Comparison of ENCODE assay signal across 9 cellular contexts in genomic region chr12:65313704-65314317, GRCh38. TPM values are rescaled to one million over a fixed set of nuclear protein-coding genes. Genes with fewer than 3 reads are reported as not detected.
DNase-seq lines count a peak whose midpoint lies in the region; ATAC-seq and TF ChIP-seq lines count a peak whose summit lies in the region.
"Had no signal": no experiment of that assay in that cellular context is flagged by ENCODE, and none has a peak within 500 bp of the region (broad histone marks: within the 10 kb centered on the region; RNA-seq: fewer than 3 reads in every experiment).

No MANE protein-coding gene starts in this region.

- H4K91ac ChIP-seq in H9 (ENCODE audit: insufficient read length, low read depth, low read length), result no peak overlapping the region

- H3K36me3 ChIP-seq in ACC112 (ENCODE audit: insufficient read depth, low read length) (0 out of 2 replicates have a peak, but pooled peaks cover 5% of the 10 kb centered on the region), RWPE2 (ENCODE audit: low read depth) (peaks cover 4% of the 10 kb centered on the region; the same call in 1 of the 2 replicates), hepatocyte (replicated peaks; ENCODE audit: insufficient read depth, low read depth) (no peaks in the 10 kb centered on the region)

- H3K9ac ChIP-seq in H9 (ENCODE audit: extremely low read depth, insufficient read length, low read length), result no peak overlapping the region

- ATAC-seq in RWPE2 (ENCODE audit: low read depth) (no peak), HG02588 (IDR thresholded peaks at IDR 0.05; ENCODE audit: unreplicated experiment) (no peak), GM21737 (IDR thresholded peaks at IDR 0.05; ENCODE audit: unreplicated experiment) (no peak), GM18867 (IDR thresholded peaks at IDR 0.05; ENCODE audit: unreplicated experiment) (no peak)
- ATAC-seq: activated CD4-positive, CD25-positive, alpha-beta regulatory T cell treated with anti-CD3 and anti-CD28 coated beads, Interleukin-2, amount 50 U/mL, for 24 hours had no signal

- H3T11ph ChIP-seq in H9 (ENCODE audit: low read length), result no peak overlapping the region

- no peaks in the 10 kb centered on the region for H3K9me3 ChIP-seq in H9 (ENCODE audit: control insufficient read depth, low read depth, low read length)
- H3K9me3 ChIP-seq in RWPE2 (ENCODE audit: severe bottlenecking), result no peaks in the 10 kb centered on the region
- H3K9me3 ChIP-seq in hepatocyte (ENCODE audit: low read depth), result no peaks in the 10 kb centered on the region

- H4K8ac ChIP-seq in H9 (replicated peaks; ENCODE audit: insufficient read length, low read depth, low read length), result no peak overlapping the region

- peaks cover 47% of the 10 kb centered on the region for H3K4me1 ChIP-seq in ACC112 (ENCODE audit: control insufficient read depth, insufficient read depth, low read length, unreplicated experiment)
- no peaks in the 10 kb centered on the region for H3K4me1 ChIP-seq in H9 (ENCODE audit: insufficient read depth, low read length)
- H3K4me1 ChIP-seq in RWPE2 (ENCODE audit: insufficient read depth, poor library complexity, severe bottlenecking), result peaks cover 16% of the 10 kb centered on the region
- peaks cover 1% of the 10 kb centered on the region for H3K4me1 ChIP-seq in hepatocyte (ENCODE audit: insufficient read depth)

- no peak overlapping the region for H3K14ac ChIP-seq in H9 (ENCODE audit: insufficient read depth, low read length)

- H2AK5ac ChIP-seq in H9 (ENCODE audit: insufficient read length, low read length), result no peak overlapping the region

- H3K4me2 ChIP-seq in H9 (ENCODE audit: insufficient read depth, insufficient read length, low read length), result no peak overlapping the region
- no peak overlapping the region for H3K4me2 ChIP-seq in hepatocyte

- no peaks in the 10 kb centered on the region for H3K79me1 ChIP-seq in H9 (ENCODE audit: insufficient read depth, low read depth, low read length, poor library complexity, severe bottlenecking)

- H2BK15ac ChIP-seq in H9 (ENCODE audit: low read depth, low read length), result no peak overlapping the region

- no peak overlapping the region for H3K27ac Mint-ChIP-seq in H9

- H4K5ac ChIP-seq in H9 (ENCODE audit: insufficient read length, low read depth, low read length), result no peak overlapping the region

- no peak overlapping the region for H3K4ac ChIP-seq in H9 (ENCODE audit: low read depth, low read length)

- H3K18ac ChIP-seq in H9 (ENCODE audit: insufficient read length, low read depth, low read length), result no peak overlapping the region

- H2AFZ ChIP-seq in ACC112 (ENCODE audit: low read length, unreplicated experiment) (peak overlapping the region; percentile 53), H9 (ENCODE audit: low read length) (no peak overlapping the region), hepatocyte (no peak overlapping the region)

- no peak overlapping the region for H3K23ac ChIP-seq in H9 (ENCODE audit: insufficient read length, low read depth, low read length)

- H3K9me2 ChIP-seq in hepatocyte (replicated peaks; ENCODE audit: insufficient read depth), result no peaks in the 10 kb centered on the region

- no CpG with 5 or more reads among the region's 2 CpGs for WGBS in H9 (ENCODE audit: extremely low coverage, insufficient read length, low lambda C conversion rate)
- WGBS in hepatocyte (ENCODE audit: low lambda C conversion rate, missing lambda C conversion rate), result 13% methylated on average over 2 of the region's 2 CpGs

- peak overlapping the region; percentile 41 for H3K4me3 ChIP-seq in ACC112 (ENCODE audit: low read depth, low read length)
- H3K4me3 ChIP-seq in RWPE2 (ENCODE audit: severe bottlenecking), result no peak overlapping the region
- H3K4me3 ChIP-seq in hepatocyte, result no peak overlapping the region

- H3K79me2 ChIP-seq in ACC112 (ENCODE audit: control insufficient read depth, insufficient read depth, low read length, unreplicated experiment) (peaks cover 23% of the 10 kb centered on the region), H9 (ENCODE audit: insufficient read depth, low read length) (no peaks in the 10 kb centered on the region), hepatocyte (no peaks in the 10 kb centered on the region)

- peak overlapping the region; percentile 48 for H3K27ac ChIP-seq in ACC112 (ENCODE audit: low read depth, low read length)
- no peak overlapping the region for H3K27ac ChIP-seq in H9 (ENCODE audit: insufficient read length, low read depth, low read length)
- peak overlapping the region; percentile 2 for H3K27ac ChIP-seq in RWPE2 (ENCODE audit: poor library complexity, severe bottlenecking)
- H3K27ac ChIP-seq in hepatocyte, result no peak overlapping the region

- no peak overlapping the region for H2BK20ac ChIP-seq in H9 (ENCODE audit: low read depth, low read length, poor library complexity, severe bottlenecking)

- DNase-seq in H9 (no peak), RWPE2 (ENCODE audit: low spot score) (no peak), hepatocyte (ENCODE audit: low spot score) (no peak), anterior cingulate cortex (lab: John Stamatoyannopoulos, UW) (no peak)

- H3K9me3 Mint-ChIP-seq in H9, result no peaks in the 10 kb centered on the region

- H4K20me1 ChIP-seq in H9 (ENCODE audit: control insufficient read depth, insufficient read depth, insufficient read length), result no peaks in the 10 kb centered on the region
- H4K20me1 ChIP-seq in hepatocyte (ENCODE audit: insufficient read depth, poor library complexity, severe bottlenecking), result no peaks in the 10 kb centered on the region

- H2BK12ac ChIP-seq in H9 (ENCODE audit: insufficient read length, low read depth, low read length), result no peak overlapping the region

- no peak overlapping the region for H3K4me3 Mint-ChIP-seq in H9

- H3K4me1 Mint-ChIP-seq in H9, result peaks cover 6 to 7% of the 10 kb centered on the region in 2 experiments; a peak in 3 of 4 replicates

- TF ChIP-seq CTCF in H9 (conservative IDR thresholded peaks at IDR 0.05) (peak; percentile 60), RWPE2 (IDR thresholded peaks at IDR 0.05; ENCODE audit: poor library complexity, severe bottlenecking) (peak; percentile 93), hepatocyte (IDR thresholded peaks at IDR 0.05; ENCODE audit: poor library complexity) (peak; percentile 65)

- H3K36me3 Mint-ChIP-seq in H9 (ENCODE audit: insufficient read depth in 1 of 3, low read depth in 3 of 3), result no peaks in the 10 kb centered on the region

- H3K56ac ChIP-seq in H9 (ENCODE audit: insufficient read length, low read depth, low read length), result no peak overlapping the region

- H2BK120ac ChIP-seq in H9 (ENCODE audit: low read depth, low read length, poor library complexity, severe bottlenecking), result no peak overlapping the region

- H2BK5ac ChIP-seq in H9 (ENCODE audit: insufficient read length, low read length), result no peak overlapping the region

- H3K27me3 Mint-ChIP-seq in H9 (ENCODE audit: low read depth), result no peaks in the 10 kb centered on the region

- no peaks in the 10 kb centered on the region for H3K27me3 ChIP-seq in ACC112 (ENCODE audit: insufficient read depth, low read length)
- no peaks in the 10 kb centered on the region for H3K27me3 ChIP-seq in H9 (ENCODE audit: insufficient read depth, low read length)
- H3K27me3 ChIP-seq in RWPE2 (ENCODE audit: insufficient read depth, poor library complexity, severe bottlenecking), result no peaks in the 10 kb centered on the region
- no peaks in the 10 kb centered on the region for H3K27me3 ChIP-seq in hepatocyte

- no peaks in the 10 kb centered on the region for H3K23me2 ChIP-seq in H9 (ENCODE audit: insufficient read length, low read depth, low read length, poor library complexity, severe bottlenecking)

RNA-seq across cellular contexts. Expression of gene MSRB3, which starts 35.3 kb away (rescaled TPM):
- 1.1 and 1.3 TPM in 2 replicates for total RNA-seq in H9 (2021)
- total RNA-seq in hepatocyte, result 17.1 and 19.2 TPM in 2 replicates
- 16.9 and 17.1 TPM in 2 replicates for polyA plus RNA-seq in hepatocyte

Comparison
In these comparisons a context has a peak if more than half of its experiments do, and no peak if none do; other contexts are left out.
1. H3K27ac ChIP-seq: peak in ACC112 (single experiment) and RWPE2 (single experiment); none in H9 (single experiment) and hepatocyte (single experiment).
2. Peak in every context shown above with its lines, with median percentiles within 50 percentile points of each other: CTCF ChIP-seq.